In genomic region chr17:74212262-74212912, GRCh38 we compare ENCODE assay signal across 8 cellular contexts. TPM values are rescaled to one million over a fixed set of nuclear protein-coding genes. Genes with fewer than 3 reads are reported as not detected.
DNase-seq lines count a peak whose midpoint lies in the region; ATAC-seq, FAIRE-seq and TF ChIP-seq lines count a peak whose summit lies in the region.

No MANE protein-coding gene starts in this region.

- peaks cover 51% of the 10 kb centered on the region for H3F3A ChIP-seq in DOHH2 (ENCODE audit: control insufficient read depth, insufficient read depth)

- WGBS in small intestine, 3 donors: 4 to 8% (median 8%) methylated on average over 40 to 44 of the region's 44 CpGs

- ATAC-seq in HG02981 (IDR thresholded peaks at IDR 0.05; ENCODE audit: unreplicated experiment) (peak; percentile 3), HG03521 (IDR thresholded peaks at IDR 0.05; ENCODE audit: unreplicated experiment) (no peak)

- CTCF ChIA-PET in activated CD4-positive, alpha-beta memory T cell treated with anti-CD3 and anti-CD28 coated beads, Interleukin-2, amount 10 ng/mL, durations not matched to agents 7 days and 5 days (lab: Charles Lee): interaction anchor here (0.7 to 3.5 kb wide), 15 partner anchors 8 to 155 kb away, joined by 3 to 50 read pairs (median 4); partner anchors contain the start of gene DNAI2

- H3K4me1 Mint-ChIP-seq in activated CD4-positive, alpha-beta memory T cell treated with anti-CD3 and anti-CD28 coated beads, Interleukin-2, amount 10 ng/mL, durations not matched to agents 7 days and 5 days: peaks cover 82% of the 10 kb centered on the region
- peaks cover 43% of the 10 kb centered on the region for H3K4me1 Mint-ChIP-seq in osteocyte (ENCODE audit: unreplicated experiment)

- H3K36me3 ChIP-seq in DOHH2 (ENCODE audit: control insufficient read depth, low read length) (peaks cover 41% of the 10 kb centered on the region), small intestine (ENCODE audit: control insufficient read depth in 2 of 2, insufficient read depth in 2 of 2, low read length in 2 of 2) (peaks cover 7 to 8% of the 10 kb centered on the region in 2 donors)

- H3K27me3 Mint-ChIP-seq in activated CD4-positive, alpha-beta memory T cell treated with anti-CD3 and anti-CD28 coated beads, Interleukin-2, amount 10 ng/mL, durations not matched to agents 7 days and 5 days: no peaks in the 10 kb centered on the region
- no peaks in the 10 kb centered on the region for H3K27me3 Mint-ChIP-seq in osteocyte (ENCODE audit: unreplicated experiment)

- H3K9me2 ChIP-seq in DOHH2 (replicated peaks; ENCODE audit: control insufficient read depth, low read length): no peaks in the 10 kb centered on the region

- peaks cover 85% of the 10 kb centered on the region for H3K4me1 ChIP-seq in DOHH2 (ENCODE audit: control insufficient read depth, low read length)
- peaks cover 2 to 4% of the 10 kb centered on the region in 2 donors for H3K4me1 ChIP-seq in small intestine (ENCODE audit: control insufficient read depth in 2 of 2, insufficient read depth in 1 of 2, low read depth in 1 of 2, low read length in 1 of 2)

- POLR2A ChIA-PET in activated CD4-positive, alpha-beta memory T cell treated with anti-CD3 and anti-CD28 coated beads, Interleukin-2, amount 10 ng/mL, durations not matched to agents 7 days and 5 days (lab: Charles Lee): interaction anchor here (1.0 to 3.1 kb wide), 10 partner anchors 9 to 116 kb away, joined by 3 to 36 read pairs (median 8); partner anchors contain the start of gene RPL38

- peak overlapping the region; percentile 82 for H3K4me3 Mint-ChIP-seq in activated CD4-positive, alpha-beta memory T cell treated with anti-CD3 and anti-CD28 coated beads, Interleukin-2, amount 10 ng/mL, durations not matched to agents 7 days and 5 days
- peak overlapping the region; percentile 84 for H3K4me3 Mint-ChIP-seq in osteocyte (ENCODE audit: unreplicated experiment)

- H3K9me3 ChIP-seq in DOHH2 (ENCODE audit: control insufficient read depth, insufficient read depth, low read length) (no peaks in the 10 kb centered on the region), small intestine (ENCODE audit: control insufficient read depth, low read depth) (no peaks in the 10 kb centered on the region)

- H3K27ac ChIP-seq in DOHH2 (ENCODE audit: low read depth, low read length) (peak overlapping the region; percentile 86), small intestine (ENCODE audit: low read depth in 1 of 2, low read length in 1 of 2) (peak overlapping the region in 1 of 2 donors; percentile 80)

- H3K36me3 Mint-ChIP-seq in activated CD4-positive, alpha-beta memory T cell treated with anti-CD3 and anti-CD28 coated beads, Interleukin-2, amount 10 ng/mL, durations not matched to agents 7 days and 5 days (ENCODE audit: low read depth): peaks cover 57% of the 10 kb centered on the region
- H3K36me3 Mint-ChIP-seq in osteocyte (ENCODE audit: unreplicated experiment): peaks cover 27% of the 10 kb centered on the region

- peak overlapping the region; percentile 77 for H3K27ac Mint-ChIP-seq in activated CD4-positive, alpha-beta memory T cell treated with anti-CD3 and anti-CD28 coated beads, Interleukin-2, amount 10 ng/mL, durations not matched to agents 7 days and 5 days
- H3K27ac Mint-ChIP-seq in osteocyte (ENCODE audit: unreplicated experiment): peak overlapping the region; percentile 73

- H3K79me2 ChIP-seq in DOHH2 (ENCODE audit: control insufficient read depth, low read length): peaks cover 21% of the 10 kb centered on the region

- H3K27me3 ChIP-seq in DOHH2 (ENCODE audit: control insufficient read depth, low read length): no peaks in the 10 kb centered on the region
- no peaks in the 10 kb centered on the region for H3K27me3 ChIP-seq in small intestine (ENCODE audit: control insufficient read depth in 2 of 2, insufficient read depth in 2 of 2, low read length in 2 of 2)

- H3K4me3 ChIP-seq in DOHH2 (ENCODE audit: low read length) (peak overlapping the region; percentile 74), fibroblast of pulmonary artery (replicated peaks; ENCODE audit: low read depth, low read length) (peak overlapping the region; percentile 78), small intestine (ENCODE audit: low read depth in 1 of 2, low read length in 2 of 2) (peak overlapping the region in 1 of 2 donors; percentile 35)

- H3K9me3 Mint-ChIP-seq in activated CD4-positive, alpha-beta memory T cell treated with anti-CD3 and anti-CD28 coated beads, Interleukin-2, amount 10 ng/mL, durations not matched to agents 7 days and 5 days: no peaks in the 10 kb centered on the region
- no peaks in the 10 kb centered on the region for H3K9me3 Mint-ChIP-seq in osteocyte (ENCODE audit: unreplicated experiment)

- peak; percentile 46 for DNase-seq in activated CD4-positive, alpha-beta memory T cell treated with anti-CD3 and anti-CD28 coated beads, Interleukin-2, amount 10 ng/mL, durations not matched to agents 7 days and 5 days
- DNase-seq in fibroblast of pulmonary artery (ENCODE audit: low read depth) (no peak), osteocyte (ENCODE audit: extremely low spot score, unreplicated experiment) (no peak), cerebellar nuclear complex (lab: John Stamatoyannopoulos, UW) (no peak), small intestine (no peak)

- peak overlapping the region; percentile 94 for H3K4me2 ChIP-seq in DOHH2 (ENCODE audit: low read length)

- FAIRE-seq in small intestine (lab: Jason Lieb, UNC): no peak

- TF ChIP-seq CTCF in DOHH2 (IDR thresholded peaks at IDR 0.05; ENCODE audit: low read depth, low read length, poor library complexity, severe bottlenecking): no peak
- no peak for TF ChIP-seq CTCF in fibroblast of pulmonary artery (IDR thresholded peaks at IDR 0.05; ENCODE audit: low read length, missing control alignments)
- no peak for TF ChIP-seq CTCF in osteocyte (IDR thresholded peaks at IDR 0.05)

- peaks cover 7% of the 10 kb centered on the region for H4K20me1 ChIP-seq in DOHH2 (ENCODE audit: control insufficient read depth, insufficient read depth, low read depth, low read length)

RNA-seq across cellular contexts. Expression of gene TTYH2, which starts 1.0 kb away (rescaled TPM):
- 10 to 100 TPM; 23.8 to 25.6 TPM for total RNA-seq in activated CD4-positive, alpha-beta memory T cell treated with anti-CD3 and anti-CD28 coated beads, Interleukin-2, amount 10 ng/mL, durations not matched to agents 7 days and 5 days
- total RNA-seq in osteocyte: 1.8 and 2.0 TPM in 2 replicates
- 1 to 10 TPM in 1 of 3 donors, under 1 TPM in 1, not detected in 1; 0.27 to 2.0 TPM for polyA plus RNA-seq in small intestine

RNA-seq across cellular contexts. Expression of gene RPL38, which starts 8.9 kb away (rescaled TPM):
- 1,000 to 10,000 TPM; 1,064 to 1,066 TPM for total RNA-seq in activated CD4-positive, alpha-beta memory T cell treated with anti-CD3 and anti-CD28 coated beads, Interleukin-2, amount 10 ng/mL, durations not matched to agents 7 days and 5 days
- 755 and 762 TPM in 2 replicates for total RNA-seq in osteocyte
- 1,000 to 10,000 TPM in 2 of 3 donors, 100 to 1,000 TPM in 1; 823 to 1,409 (median 1,348) TPM for polyA plus RNA-seq in small intestine
